23 cellular contexts compared by ENCODE assay signal in genomic region chr15:85377986-85378385, GRCh38. TPM values are rescaled to one million over a fixed set of nuclear protein-coding genes. Genes with fewer than 3 reads are reported as not detected.
A peak's percentile ranks its signal among the peaks of the same experiment; 100 is the strongest.
DNase-seq lines count a peak whose midpoint lies in the region; ATAC-seq and TF ChIP-seq lines count a peak whose summit lies in the region.
"Had no signal": no experiment of that assay in that cellular context is flagged by ENCODE, and none has a peak within 500 bp of the region (broad histone marks: within the 10 kb centered on the region; RNA-seq: fewer than 3 reads in every experiment).

No MANE protein-coding gene starts in this region.

- no peak overlapping the region for H3K4me3 Mint-ChIP-seq in activated CD4-positive, alpha-beta memory T cell treated with anti-CD3 and anti-CD28 coated beads, Interleukin-2, amount 10 ng/mL, durations not matched to agents 7 days and 5 days
- H3K4me3 Mint-ChIP-seq in activated CD4-positive, alpha-beta memory T cell treated with anti-CD3 and anti-CD28 coated beads for 36 hours: no peak overlapping the region
- peak overlapping the region in 1 of 8 donors; percentile 42 for H3K4me3 Mint-ChIP-seq in CD4-positive, alpha-beta memory T cell
- no peak overlapping the region for H3K4me3 Mint-ChIP-seq in endodermal cell
- H3K4me3 Mint-ChIP-seq: CD14-positive monocyte; CD8-positive, alpha-beta T cell had no signal

- H3K9ac ChIP-seq in endodermal cell (ENCODE audit: extremely low read depth, low read length, poor library complexity, severe bottlenecking): peak overlapping the region; percentile 63
- H3K9ac ChIP-seq: BLaER1 had no signal

- ATAC-seq in omental fat pad (ENCODE audit: low FRiP score): no peak
- ATAC-seq in GM18519 (IDR thresholded peaks at IDR 0.05; ENCODE audit: low FRiP score, unreplicated experiment): no peak
- ATAC-seq: CD8-positive, alpha-beta T cell had no signal

- no peak for TF ChIP-seq CTCF in endodermal cell (conservative IDR thresholded peaks at IDR 0.05)
- no peak for TF ChIP-seq CTCF in omental fat pad (IDR thresholded peaks at IDR 0.05)

- H3K36me3 ChIP-seq in CD4-positive, alpha-beta memory T cell (ENCODE audit: insufficient read depth, low read length): no peaks in the 10 kb centered on the region
- peaks cover 11% of the 10 kb centered on the region for H3K36me3 ChIP-seq in endodermal cell (ENCODE audit: control insufficient read depth, insufficient read depth, low read length)
- H3K36me3 ChIP-seq: BLaER1 had no signal

- H3K4me1 ChIP-seq in CD4-positive, alpha-beta memory T cell (ENCODE audit: insufficient read depth, low read length): peaks cover 37% of the 10 kb centered on the region
- H3K4me1 ChIP-seq in endodermal cell (ENCODE audit: control insufficient read depth, insufficient read depth, low read length): peaks cover 17% of the 10 kb centered on the region

- intact Hi-C loops in activated CD4-positive, alpha-beta memory T cell treated with anti-CD3 and anti-CD28 coated beads for 36 hours (cut with micrococcal nuclease): no loop called here
- intact Hi-C loops in CD4-positive, alpha-beta memory T cell (cut with micrococcal nuclease): no loop called here

- no peaks in the 10 kb centered on the region for H3K27me3 ChIP-seq in CD4-positive, alpha-beta memory T cell (ENCODE audit: insufficient read depth, low read length)
- no peaks in the 10 kb centered on the region for H3K27me3 ChIP-seq in endodermal cell (ENCODE audit: control insufficient read depth, insufficient read depth, low read length, poor library complexity, severe bottlenecking)
- H3K27me3 ChIP-seq: BE2C, BLaER1 had no signal

- H3K36me3 Mint-ChIP-seq in activated CD4-positive, alpha-beta memory T cell treated with anti-CD3 and anti-CD28 coated beads, Interleukin-2, amount 10 ng/mL, durations not matched to agents 7 days and 5 days (ENCODE audit: low read depth): peaks cover 19% of the 10 kb centered on the region
- H3K36me3 Mint-ChIP-seq in activated CD4-positive, alpha-beta memory T cell treated with anti-CD3 and anti-CD28 coated beads for 36 hours: peaks cover 2% of the 10 kb centered on the region
- H3K36me3 Mint-ChIP-seq in CD4-positive, alpha-beta memory T cell: peaks cover 0 to 12% of the 10 kb centered on the region in 2 donors
- no peaks in the 10 kb centered on the region for H3K36me3 Mint-ChIP-seq in endodermal cell (ENCODE audit: low read depth)
- H3K36me3 Mint-ChIP-seq: CD4-positive, CD25-positive, alpha-beta regulatory T cell; CD8-positive, alpha-beta T cell had no signal

- H3K27ac Mint-ChIP-seq in activated CD4-positive, alpha-beta memory T cell treated with anti-CD3 and anti-CD28 coated beads, Interleukin-2, amount 10 ng/mL, durations not matched to agents 7 days and 5 days: peak overlapping the region; percentile 95
- no peak overlapping the region for H3K27ac Mint-ChIP-seq in activated CD4-positive, alpha-beta memory T cell treated with anti-CD3 and anti-CD28 coated beads for 36 hours
- peak overlapping the region in 5 of 7 donors; percentile 16 to 78 (median 75) for H3K27ac Mint-ChIP-seq in CD4-positive, alpha-beta memory T cell
- H3K27ac Mint-ChIP-seq in endodermal cell: peak overlapping the region; percentile 92
- H3K27ac Mint-ChIP-seq: CD8-positive, alpha-beta T cell had no signal

- H3K27me3 Mint-ChIP-seq in activated CD4-positive, alpha-beta memory T cell treated with anti-CD3 and anti-CD28 coated beads, Interleukin-2, amount 10 ng/mL, durations not matched to agents 7 days and 5 days: peaks cover 4% of the 10 kb centered on the region
- peaks cover 1% of the 10 kb centered on the region for H3K27me3 Mint-ChIP-seq in activated CD4-positive, alpha-beta memory T cell treated with anti-CD3 and anti-CD28 coated beads for 36 hours
- H3K27me3 Mint-ChIP-seq in CD4-positive, alpha-beta memory T cell: no peaks in the 10 kb centered on the region
- peaks cover 14% of the 10 kb centered on the region for H3K27me3 Mint-ChIP-seq in endodermal cell (ENCODE audit: insufficient read depth)

- no peak overlapping the region for H3K27ac ChIP-seq in CD4-positive, alpha-beta memory T cell (ENCODE audit: low read depth, low read length)
- H3K27ac ChIP-seq in endodermal cell (ENCODE audit: low read depth, low read length): no peak overlapping the region
- H3K27ac ChIP-seq: BLaER1 had no signal

- CTCF ChIA-PET in activated CD4-positive, alpha-beta memory T cell treated with anti-CD3 and anti-CD28 coated beads, Interleukin-2, amount 10 ng/mL, durations not matched to agents 7 days and 5 days (lab: Charles Lee): interaction anchor here (0.6 to 4.6 kb wide), 4 partner anchors 37 to 81 kb away, joined by 3 to 38 read pairs (median 5); no protein-coding TSS in a partner anchor
- CTCF ChIA-PET in activated CD4-positive, alpha-beta memory T cell treated with anti-CD3 and anti-CD28 coated beads for 36 hours (lab: Charles Lee): interaction anchor here (1.1 to 1.3 kb wide), 2 partner anchors 23 to 47 kb away, joined by 3 read pairs; no protein-coding TSS in a partner anchor
- CTCF ChIA-PET in CD4-positive, alpha-beta memory T cell (lab: Charles Lee; ENCODE audit: partially characterized antibody): interaction anchor here (1.0 to 3.6 kb wide), 5 partner anchors 36 to 145 kb away, joined by 3 to 26 read pairs (median 4); no protein-coding TSS in a partner anchor

- no peak for DNase-seq in activated CD4-positive, alpha-beta memory T cell treated with anti-CD3 and anti-CD28 coated beads, Interleukin-2, amount 10 ng/mL, durations not matched to agents 7 days and 5 days
- DNase-seq in activated CD4-positive, alpha-beta memory T cell treated with anti-CD3 and anti-CD28 coated beads for 36 hours: no peak
- no peak for DNase-seq in CD4-positive, alpha-beta memory T cell
- peak; percentile 36 for DNase-seq in ELF-1 (ENCODE audit: low read depth, low spot score)
- peak; percentile 90 for DNase-seq in endodermal cell
- DNase-seq in omental fat pad (ENCODE audit: low spot score): no peak
- DNase-seq in kidney tubule cell (ENCODE audit: low spot score): no peak
- DNase-seq: 8988T; ACHN; BE2C; C1 segment of cervical spinal cord; Caco-2; Calu3; CD4-positive, CD25-positive, alpha-beta regulatory T cell; CD8-positive, alpha-beta T cell; DMS53; DMS79; DND-41; EL; GF-D8 had no signal

- no peaks in the 10 kb centered on the region for H3K9me3 ChIP-seq in CD4-positive, alpha-beta memory T cell (ENCODE audit: control insufficient read depth in 1 of 2, low read length in 2 of 2)
- no peaks in the 10 kb centered on the region for H3K9me3 ChIP-seq in endodermal cell (ENCODE audit: control insufficient read depth, low read length)
- H3K9me3 ChIP-seq: BE2C, BLaER1, Caco-2 had no signal

- peaks cover 52% of the 10 kb centered on the region for H3K4me1 Mint-ChIP-seq in activated CD4-positive, alpha-beta memory T cell treated with anti-CD3 and anti-CD28 coated beads, Interleukin-2, amount 10 ng/mL, durations not matched to agents 7 days and 5 days
- H3K4me1 Mint-ChIP-seq in activated CD4-positive, alpha-beta memory T cell treated with anti-CD3 and anti-CD28 coated beads for 36 hours (ENCODE audit: low read depth): peaks cover 36% of the 10 kb centered on the region
- H3K4me1 Mint-ChIP-seq in CD4-positive, alpha-beta memory T cell: peaks cover 27 to 43% (median 34%) of the 10 kb centered on the region in 4 donors
- peaks cover 48% of the 10 kb centered on the region for H3K4me1 Mint-ChIP-seq in endodermal cell

- POLR2A ChIA-PET in activated CD4-positive, alpha-beta memory T cell treated with anti-CD3 and anti-CD28 coated beads, Interleukin-2, amount 10 ng/mL, durations not matched to agents 7 days and 5 days (lab: Charles Lee): interaction anchor here (1.3 to 9.5 kb wide), 4 partner anchors 10 to 48 kb away, joined by 5 to 106 read pairs (median 35); no protein-coding TSS in a partner anchor
- POLR2A ChIA-PET in activated CD4-positive, alpha-beta memory T cell treated with anti-CD3 and anti-CD28 coated beads for 36 hours (lab: Charles Lee): no interaction called here
- POLR2A ChIA-PET in CD4-positive, alpha-beta memory T cell (lab: Charles Lee; ENCODE audit: partially characterized antibody): interaction anchor here (1.4 to 6.5 kb wide), 2 partner anchors 10 to 48 kb away, joined by 4 to 89 read pairs; no protein-coding TSS in a partner anchor

- WGBS in endodermal cell (ENCODE audit: insufficient coverage in 1 of 2, insufficient read length in 1 of 2), 2 experiments: 20 to 28% methylated on average over 1 to 6 of the region's 6 CpGs

- H3K9me3 Mint-ChIP-seq in activated CD4-positive, alpha-beta memory T cell treated with anti-CD3 and anti-CD28 coated beads, Interleukin-2, amount 10 ng/mL, durations not matched to agents 7 days and 5 days: no peaks in the 10 kb centered on the region
- no peaks in the 10 kb centered on the region for H3K9me3 Mint-ChIP-seq in activated CD4-positive, alpha-beta memory T cell treated with anti-CD3 and anti-CD28 coated beads for 36 hours
- H3K9me3 Mint-ChIP-seq in CD4-positive, alpha-beta memory T cell: no peaks in the 10 kb centered on the region
- no peaks in the 10 kb centered on the region for H3K9me3 Mint-ChIP-seq in endodermal cell
- H3K9me3 Mint-ChIP-seq: CD4-positive, CD25-positive, alpha-beta regulatory T cell; CD8-positive, alpha-beta T cell had no signal

- no peak overlapping the region for H3K4me3 ChIP-seq in CD4-positive, alpha-beta memory T cell (ENCODE audit: low read length in 2 of 2)
- H3K4me3 ChIP-seq in endodermal cell (ENCODE audit: low read length): no peak overlapping the region
- H3K4me3 ChIP-seq: BLaER1 had no signal

RNA-seq across cellular contexts. Expression of gene AKAP13, which starts 2.4 kb away (rescaled TPM):
- 100 to 1,000 TPM; 153 to 170 TPM for total RNA-seq in activated CD4-positive, alpha-beta memory T cell treated with anti-CD3 and anti-CD28 coated beads, Interleukin-2, amount 10 ng/mL, durations not matched to agents 7 days and 5 days
- total RNA-seq in activated CD4-positive, alpha-beta memory T cell treated with anti-CD3 and anti-CD28 coated beads for 36 hours: 100 to 1,000 TPM; 106 to 113 TPM
- total RNA-seq in CD4-positive, alpha-beta memory T cell: 100 to 1,000 TPM; 300 to 319 TPM
- polyA plus RNA-seq in CD4-positive, alpha-beta memory T cell: 100 to 1,000 TPM in 1 of 2 donors, 10 to 100 TPM in 1; 68.7 to 195 TPM
- 100 to 1,000 TPM; 115 to 131 TPM for total RNA-seq in endodermal cell
- polyA plus RNA-seq in endodermal cell (2013, experiment 1 of 2): 35.6 TPM
- polyA plus RNA-seq in endodermal cell (2013, experiment 2 of 2): 46.4 TPM
- total RNA-seq in omental fat pad: 100 to 1,000 TPM; 162 to 301 (median 216) TPM

Comparison
In these comparisons a context has a peak if more than half of its experiments do, and no peak if none do; other contexts are left out.
1. DNase-seq: peak in ELF-1 (single experiment) and endodermal cell (single experiment); none in activated CD4-positive, alpha-beta memory T cell treated with anti-CD3 and anti-CD28 coated beads, Interleukin-2, amount 10 ng/mL, durations not matched to agents 7 days and 5 days (single experiment), activated CD4-positive, alpha-beta memory T cell treated with anti-CD3 and anti-CD28 coated beads for 36 hours (single experiment), CD4-positive, alpha-beta memory T cell (0 of 5), omental fat pad (single experiment) and kidney tubule cell (single experiment).